ENCODE assay signal across 14 cellular contexts in the genomic region with DNA sequence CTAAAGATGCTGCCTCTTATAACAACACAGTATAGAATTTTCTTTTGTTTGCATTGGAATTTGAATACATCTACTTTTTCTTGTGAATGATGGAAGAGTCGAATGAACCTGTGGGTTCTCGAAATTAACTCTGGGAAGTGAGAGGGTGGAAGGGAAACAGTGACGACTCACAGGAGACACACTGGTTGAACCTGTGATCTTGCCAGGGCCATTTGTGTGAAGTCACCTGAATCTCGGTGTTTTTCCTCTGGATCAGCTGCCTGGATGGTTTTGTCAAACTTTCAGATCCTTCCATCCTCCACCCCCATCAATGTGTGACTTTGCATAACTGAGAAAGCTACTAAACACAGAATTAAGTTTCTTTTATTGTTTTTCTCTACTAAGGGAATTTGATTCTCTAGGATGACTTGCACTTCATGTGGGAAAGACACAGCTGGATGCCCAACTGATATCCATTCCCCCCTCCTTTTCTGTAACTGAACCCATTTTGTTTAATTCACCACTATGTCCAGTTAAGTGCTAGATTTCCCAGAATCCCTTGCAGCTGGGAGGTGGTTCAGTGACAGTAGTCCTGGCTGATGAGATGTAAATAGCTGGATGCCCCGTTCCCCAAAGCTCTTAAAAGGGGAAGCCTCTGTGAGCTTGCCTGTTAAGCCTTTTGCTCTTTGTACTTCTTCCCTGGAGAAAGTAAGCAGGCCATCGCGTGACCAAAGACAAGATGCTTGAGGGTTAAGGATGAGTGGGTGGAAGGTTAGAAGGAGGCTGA. TPM values are rescaled to one million over a fixed set of nuclear protein-coding genes. Genes with fewer than 3 reads are reported as not detected.
A peak's percentile ranks its signal among the peaks of the same experiment; 100 is the strongest.
DNase-seq lines count a peak whose midpoint lies in the region; ATAC-seq and TF ChIP-seq lines count a peak whose summit lies in the region.
"Had no signal": no experiment of that assay in that cellular context is flagged by ENCODE, and none has a peak within 500 bp of the region (broad histone marks: within the 10 kb centered on the region; RNA-seq: fewer than 3 reads in every experiment).

No MANE protein-coding gene starts in this region.

- peak overlapping the region; percentile 44 for H3K4me2 ChIP-seq in OCI-LY7 (ENCODE audit: low read length)

- H4K20me1 ChIP-seq in OCI-LY7 (ENCODE audit: insufficient read depth, low read length), result no peaks in the 10 kb centered on the region

- H3K4me1 ChIP-seq in OCI-LY7 (ENCODE audit: insufficient read depth, low read length, poor library complexity, severe bottlenecking), result peaks cover 48% of the 10 kb centered on the region
- peaks cover 27% of the 10 kb centered on the region for H3K4me1 ChIP-seq in thymus (ENCODE audit: control insufficient read depth, insufficient read depth, low read length)

- no peaks in the 10 kb centered on the region for H3K27me3 ChIP-seq in thymus (ENCODE audit: control insufficient read depth, insufficient read depth)
- H3K27me3 ChIP-seq: sigmoid colon had no signal

- TF ChIP-seq CTCF in OCI-LY7 (conservative IDR thresholded peaks at IDR 0.05; ENCODE audit: low read length), result no peak
- TF ChIP-seq CTCF in fibroblast of mammary gland (conservative IDR thresholded peaks at IDR 0.05; ENCODE audit: control insufficient read depth, insufficient read depth, low read depth, low read length), result no peak

- H3K27me3 Mint-ChIP-seq in activated naive CD8-positive, alpha-beta T cell treated with anti-CD3 and anti-CD28 coated beads, Interleukin-2, amount 50 U/mL, for 24 hours, result peaks cover 3% of the 10 kb centered on the region
- H3K27me3 Mint-ChIP-seq in activated naive CD8-positive, alpha-beta T cell treated with anti-CD3 and anti-CD28 coated beads for 36 hours, result peaks cover 8% of the 10 kb centered on the region

- intact Hi-C loops in OCI-LY7 (cut with micrococcal nuclease; ENCODE audit: unreplicated experiment), result no loop called here

- H2AFZ ChIP-seq in OCI-LY7 (ENCODE audit: low read length), result peak overlapping the region; percentile 38

- CTCF ChIA-PET in OCI-LY7 (lab: Charles Lee; ENCODE audit: unreplicated experiment), result interaction anchor here (1.4 kb wide), 1 partner anchor 10 kb away, joined by 3 read pairs; no protein-coding TSS in a partner anchor

- H3K36me3 ChIP-seq in OCI-LY7 (ENCODE audit: insufficient read depth, low read length), result no peaks in the 10 kb centered on the region
- no peaks in the 10 kb centered on the region for H3K36me3 ChIP-seq in thymus (ENCODE audit: control insufficient read depth, insufficient read depth)
- H3K36me3 ChIP-seq: sigmoid colon had no signal

- ATAC-seq in activated naive CD8-positive, alpha-beta T cell treated with anti-CD3 and anti-CD28 coated beads, Interleukin-2, amount 50 U/mL, for 24 hours, result no peak
- ATAC-seq: SK-N-SH treated with all-trans-retinoic acid at 6 μM for 48 hours had no signal

- H3K79me2 ChIP-seq in OCI-LY7 (ENCODE audit: insufficient read depth, low read depth, low read length), result no peaks in the 10 kb centered on the region; the same call in 1 of the 2 replicates

- H3K27ac Mint-ChIP-seq in activated naive CD8-positive, alpha-beta T cell treated with anti-CD3 and anti-CD28 coated beads, Interleukin-2, amount 50 U/mL, for 24 hours, result peak overlapping the region; percentile 29
- H3K27ac Mint-ChIP-seq in activated naive CD8-positive, alpha-beta T cell treated with anti-CD3 and anti-CD28 coated beads for 36 hours, result no peak overlapping the region
- H3K27ac Mint-ChIP-seq: activated T-helper 2 cell treated with anti-CD3 and anti-CD28 coated beads, Interferon-gamma antibody, Interleukin-2, Interleukin-4, amounts not matched to agents 10 μg/mL and 5 μg/mL and 100 μg/mL, durations not matched to agents 14 hours and 24 hours and 36 hours; HFFc6 had no signal

- no peak for DNase-seq in activated naive CD8-positive, alpha-beta T cell treated with anti-CD3 and anti-CD28 coated beads, Interleukin-2, amount 50 U/mL, for 24 hours
- DNase-seq in activated naive CD8-positive, alpha-beta T cell treated with anti-CD3 and anti-CD28 coated beads for 36 hours, result no peak
- DNase-seq in OCI-LY7 (ENCODE audit: low spot score), result peak; percentile 21
- peak; percentile 54 for DNase-seq in fibroblast of mammary gland (ENCODE audit: low read depth)
- DNase-seq in globus pallidus (ENCODE audit: low spot score), result no peak
- no peak for DNase-seq in NCI-H2171 treated with DMSO at 0.1 percent for 48 hours (lab: John Stamatoyannopoulos, UW)
- no peak for DNase-seq in NCI-H1436 treated with DMSO at 0.1 percent for 48 hours (lab: John Stamatoyannopoulos, UW)
- DNase-seq: HFFc6; sigmoid colon; stimulated activated CD4-positive, alpha-beta T cell treated with anti-CD3 and anti-CD28 coated beads, Interleukin-4, amount 100 ng/mL, for 24 hours had no signal

- peaks cover 2% of the 10 kb centered on the region for H3K36me3 Mint-ChIP-seq in activated naive CD8-positive, alpha-beta T cell treated with anti-CD3 and anti-CD28 coated beads, Interleukin-2, amount 50 U/mL, for 24 hours (ENCODE audit: low read depth)
- H3K36me3 Mint-ChIP-seq in activated naive CD8-positive, alpha-beta T cell treated with anti-CD3 and anti-CD28 coated beads for 36 hours, result no peaks in the 10 kb centered on the region

- 87% methylated on average over 7 of the region's 7 CpGs for WGBS in thymus

- peaks cover 50% of the 10 kb centered on the region for H3K4me1 Mint-ChIP-seq in activated naive CD8-positive, alpha-beta T cell treated with anti-CD3 and anti-CD28 coated beads, Interleukin-2, amount 50 U/mL, for 24 hours
- H3K4me1 Mint-ChIP-seq in activated naive CD8-positive, alpha-beta T cell treated with anti-CD3 and anti-CD28 coated beads for 36 hours, result peaks cover 42% of the 10 kb centered on the region

- no peaks in the 10 kb centered on the region for H3K9me2 ChIP-seq in OCI-LY7 (ENCODE audit: insufficient read depth, low read length)

- H3K27ac ChIP-seq in OCI-LY7 (ENCODE audit: low read depth, low read length, poor library complexity, severe bottlenecking), result no peak overlapping the region
- H3K27ac ChIP-seq in thymus (ENCODE audit: low read depth), result peak overlapping the region; percentile 26

- H3K9me3 ChIP-seq in OCI-LY7 (ENCODE audit: low read length) (no peaks in the 10 kb centered on the region), thymus (ENCODE audit: control insufficient read depth) (no peaks in the 10 kb centered on the region)
- H3K9me3 ChIP-seq: sigmoid colon had no signal

- BruUV-seq in OCI-LY7 (replicated peaks; lab: Mats Ljungman, UMichigan), result no TSS peak

- H3K4me3 ChIP-seq in OCI-LY7 (ENCODE audit: low read depth, low read length, poor library complexity, severe bottlenecking) (no peak overlapping the region), fibroblast of mammary gland (ENCODE audit: control insufficient read depth, low read depth, low read length) (no peak overlapping the region), thymus (ENCODE audit: low read length) (no peak overlapping the region)
- H3K4me3 ChIP-seq: lung, sigmoid colon had no signal

- POLR2A ChIA-PET in OCI-LY7 (lab: Charles Lee), result interaction anchor here (0.6 to 1.7 kb wide), 3 partner anchors 9 to 25 kb away, joined by 3 to 8 read pairs (median 4); no protein-coding TSS in a partner anchor

- no peaks in the 10 kb centered on the region for H3K9me3 Mint-ChIP-seq in activated naive CD8-positive, alpha-beta T cell treated with anti-CD3 and anti-CD28 coated beads, Interleukin-2, amount 50 U/mL, for 24 hours
- H3K9me3 Mint-ChIP-seq in activated naive CD8-positive, alpha-beta T cell treated with anti-CD3 and anti-CD28 coated beads for 36 hours, result peaks cover 2% of the 10 kb centered on the region
- H3K9me3 Mint-ChIP-seq: activated T-helper 2 cell treated with anti-CD3 and anti-CD28 coated beads, Interferon-gamma antibody, Interleukin-2, Interleukin-4, amounts not matched to agents 10 μg/mL and 5 μg/mL and 100 μg/mL, durations not matched to agents 14 hours and 24 hours and 36 hours; HFFc6 had no signal

- H3K4me3 Mint-ChIP-seq in activated naive CD8-positive, alpha-beta T cell treated with anti-CD3 and anti-CD28 coated beads, Interleukin-2, amount 50 U/mL, for 24 hours, result no peak overlapping the region
- no peak overlapping the region for H3K4me3 Mint-ChIP-seq in activated naive CD8-positive, alpha-beta T cell treated with anti-CD3 and anti-CD28 coated beads for 36 hours
- H3K4me3 Mint-ChIP-seq: HFFc6 had no signal

RNA-seq across cellular contexts. Expression of a gene that starts 6.3 kb away (rescaled TPM):
- 10 to 100 TPM; 22.2 to 22.5 TPM for total RNA-seq in activated naive CD8-positive, alpha-beta T cell treated with anti-CD3 and anti-CD28 coated beads for 36 hours
- total RNA-seq in OCI-LY7 (2014; rRNA removed; shearing (Covaris generic)), result 7.3 and 12.7 TPM in 2 replicates
- total RNA-seq in OCI-LY7 (2022), result 12.1 and 14.6 TPM in 2 replicates
- polyA plus RNA-seq in thymus, result 10.0 TPM

Comparison
In these comparisons a context has a peak if more than half of its experiments do, and no peak if none do; other contexts are left out.
1. DNase-seq: peak in OCI-LY7 (single experiment) and fibroblast of mammary gland (single experiment); none in activated naive CD8-positive, alpha-beta T cell treated with anti-CD3 and anti-CD28 coated beads, Interleukin-2, amount 50 U/mL, for 24 hours (single experiment), activated naive CD8-positive, alpha-beta T cell treated with anti-CD3 and anti-CD28 coated beads for 36 hours (single experiment), globus pallidus (single experiment), NCI-H2171 treated with DMSO at 0.1 percent for 48 hours (single experiment) and NCI-H1436 treated with DMSO at 0.1 percent for 48 hours (single experiment).